Comparison of ENCODE assay signal across 8 cellular contexts in genomic region chr14:21868442-21869046, GRCh38.
A peak's percentile ranks its signal among the peaks of the same experiment; 100 is the strongest.
DNase-seq lines count a peak whose midpoint lies in the region; ATAC-seq, FAIRE-seq and TF ChIP-seq lines count a peak whose summit lies in the region.

No MANE protein-coding gene starts in this region.

- H3K4me2 ChIP-seq in KMS-11, result no peak overlapping the region
- no peak overlapping the region for H3K4me2 ChIP-seq in keratinocyte (ENCODE audit: control insufficient read depth, extremely low read depth, insufficient read depth, low read depth, low read length)

- no peak overlapping the region for H3K27ac Mint-ChIP-seq in CD14-positive monocyte

- no peaks in the 10 kb centered on the region for H3K36me3 ChIP-seq in KMS-11 (ENCODE audit: insufficient read depth)
- H3K36me3 ChIP-seq in ascending aorta, result no peaks in the 10 kb centered on the region
- no peaks in the 10 kb centered on the region for H3K36me3 ChIP-seq in keratinocyte (ENCODE audit: control insufficient read depth in 2 of 2, extremely low read depth in 1 of 2, insufficient read depth in 2 of 2, low read length in 2 of 2)

- H3K9ac ChIP-seq in KMS-11 (no peak overlapping the region), keratinocyte (ENCODE audit: control insufficient read depth, extremely low read depth, insufficient read depth, low read length) (no peak overlapping the region)

- no peak overlapping the region for H3K4me3 ChIP-seq in KMS-11 (IDR thresholded peaks at IDR 0.05; ENCODE audit: insufficient read depth, low read depth, low read length)
- H3K4me3 ChIP-seq in ascending aorta, result no peak overlapping the region
- H3K4me3 ChIP-seq in keratinocyte (ENCODE audit: control insufficient read depth in 2 of 3, extremely low read depth in 1 of 3, insufficient read depth in 2 of 3, low read depth in 1 of 3, low read length in 3 of 3), result no peak overlapping the region

- H3K27me3 ChIP-seq in KMS-11 (ENCODE audit: insufficient read depth, low read depth), result no peaks in the 10 kb centered on the region
- H3K27me3 ChIP-seq in ascending aorta, result no peaks in the 10 kb centered on the region
- no peaks in the 10 kb centered on the region for H3K27me3 ChIP-seq in keratinocyte (ENCODE audit: control insufficient read depth, extremely low read depth, insufficient read depth, low read length)

- no peaks in the 10 kb centered on the region for H3K9me3 Mint-ChIP-seq in CD14-positive monocyte

- no peak overlapping the region for H3K4me3 Mint-ChIP-seq in CD14-positive monocyte

- H3K27ac ChIP-seq in KMS-11 (no peak overlapping the region), ascending aorta (no peak overlapping the region), keratinocyte (ENCODE audit: control insufficient read depth, insufficient read depth, low read length) (no peak overlapping the region)

- dilution Hi-C loops in keratinocyte (cut with MboI; ENCODE audit: extremely low pct_ligation_motif_present, low sequenced_read_pairs), result no loop called here

- DNase-seq in CD14-positive monocyte (ENCODE audit: low spot score) (no peak), T-helper 22 cell (ENCODE audit: low read depth) (peak; percentile 46), ascending aorta (ENCODE audit: low spot score in 2 of 2) (no peak), keratinocyte (ENCODE audit: low read depth, low spot score) (peak; percentile 33), GOT3 (lab: John Stamatoyannopoulos, UW) (no peak)
- peak; percentile 76 for DNase-seq in stimulated activated CD4-positive, alpha-beta T cell treated with anti-CD3 and anti-CD28 coated beads, Interleukin-4, amount 100 ng/mL, for 1 hour

- TF ChIP-seq CTCF in CD14-positive monocyte (IDR thresholded peaks at IDR 0.05) (peak; percentile 83), KMS-11 (conservative IDR thresholded peaks at IDR 0.05; ENCODE audit: low read depth, low read length) (peak; percentile 50), ascending aorta (IDR thresholded peaks at IDR 0.05) (peak in 2 of 3 experiments; percentile 12 to 43), keratinocyte (optimal IDR thresholded peaks at IDR 0.05 in 1 of 3, IDR thresholded peaks at IDR 0.05 in 1 of 3, conservative IDR thresholded peaks at IDR 0.05 in 1 of 3; ENCODE audit: extremely low read depth in 1 of 3, insufficient read depth in 2 of 3, low read length in 3 of 3) (peak; percentile 76 to 90 (median 82))

- H3K79me2 ChIP-seq in KMS-11 (ENCODE audit: insufficient read depth, low read depth) (no peaks in the 10 kb centered on the region), keratinocyte (ENCODE audit: control insufficient read depth, insufficient read depth, low read length) (no peaks in the 10 kb centered on the region)

- no peaks in the 10 kb centered on the region for H3K27me3 Mint-ChIP-seq in CD14-positive monocyte (ENCODE audit: low read depth in 3 of 3)

- H3K4me1 ChIP-seq in KMS-11 (ENCODE audit: low read depth, poor library complexity, severe bottlenecking), result no peaks in the 10 kb centered on the region
- H3K4me1 ChIP-seq in ascending aorta, result no peaks in the 10 kb centered on the region
- peaks cover 31% of the 10 kb centered on the region for H3K4me1 ChIP-seq in keratinocyte (ENCODE audit: control insufficient read depth, extremely low read depth, insufficient read depth, low read length)

- H3K4me1 Mint-ChIP-seq in CD14-positive monocyte, result no peaks in the 10 kb centered on the region

- ATAC-seq in GM19035 (IDR thresholded peaks at IDR 0.05; ENCODE audit: unreplicated experiment), result peak; percentile 64

- no peaks in the 10 kb centered on the region for H4K20me1 ChIP-seq in KMS-11 (ENCODE audit: insufficient read depth)
- no peaks in the 10 kb centered on the region for H4K20me1 ChIP-seq in keratinocyte (ENCODE audit: control insufficient read depth, extremely low read depth, insufficient read depth, low read length)

- FAIRE-seq in keratinocyte (lab: Jason Lieb, UNC), result peak; percentile 78

- H2AFZ ChIP-seq in KMS-11 (ENCODE audit: low read depth), result no peak overlapping the region
- no peak overlapping the region for H2AFZ ChIP-seq in keratinocyte (ENCODE audit: control insufficient read depth, low read length)

- H3K9me3 ChIP-seq in ascending aorta, result no peaks in the 10 kb centered on the region
- no peaks in the 10 kb centered on the region for H3K9me3 ChIP-seq in keratinocyte (ENCODE audit: control insufficient read depth, low read depth, low read length)

- H3K9me1 ChIP-seq in keratinocyte (ENCODE audit: control insufficient read depth, extremely low read depth, insufficient read depth, low read length), result no peaks in the 10 kb centered on the region

- no peaks in the 10 kb centered on the region for H3K36me3 Mint-ChIP-seq in CD14-positive monocyte

- intact Hi-C loops in CD14-positive monocyte (cut with micrococcal nuclease) (no loop called here), ascending aorta (cut with DNase I) (no loop called here)

Comparison
In these comparisons a context has a peak if more than half of its experiments do, and no peak if none do; other contexts are left out.
1. DNase-seq: peak in T-helper 22 cell (single experiment), keratinocyte (single experiment) and stimulated activated CD4-positive, alpha-beta T cell treated with anti-CD3 and anti-CD28 coated beads, Interleukin-4, amount 100 ng/mL, for 1 hour (single experiment); none in CD14-positive monocyte (single experiment), ascending aorta (0 of 2) and GOT3 (single experiment).
2. CTCF ChIP-seq: peak in every context shown above with its lines; median percentile 83 in CD14-positive monocyte; 82 in keratinocyte; 50 in KMS-11; 28 in ascending aorta.